27 cellular contexts compared by ENCODE assay signal in genomic region chr13:95262837-95263381, GRCh38.
"Had no signal": no experiment of that assay in that cellular context is flagged by ENCODE, and none has a peak within 500 bp of the region (broad histone marks: within the 10 kb centered on the region; RNA-seq: fewer than 3 reads in every experiment).

No MANE protein-coding gene starts in this region.

- H3K4me1 ChIP-seq: gastrocnemius medialis, neural progenitor cell, parathyroid adenoma, suprapubic skin, uterus had no signal

- DNase-seq: effector CD4-positive, alpha-beta T cell; foreskin fibroblast; gastrocnemius medialis; head of caudate nucleus; kidney; left cardiac atrium; left ventricle myocardium superior; lower lobe of right lung; naive B cell; right cardiac atrium; stimulated activated CD4-positive, alpha-beta T cell treated with anti-CD3 and anti-CD28 coated beads, Interleukin-12 subunit alpha, Interleukin-12 subunit beta, amount 100 ng/mL, for 4 hours; stimulated activated CD4-positive, alpha-beta T cell treated with anti-CD3 and anti-CD28 coated beads, Interleukin-1b, Interleukin-23, amount 100 ng/mL, for 48 hours; stimulated activated CD4-positive, alpha-beta T cell treated with anti-CD3 and anti-CD28 coated beads, Interleukin-4, amount 100 ng/mL, for 1 hour; stimulated activated CD8-positive, alpha-beta memory T cell treated with anti-CD3 and anti-CD28 coated beads, Interleukin-4, amount 100 ng/mL, for 48 hours; stimulated activated naive CD4-positive, alpha-beta T cell; stimulated activated naive CD8-positive, alpha-beta T cell treated with anti-CD3 and anti-CD28 coated beads, Interleukin-15, amount 100 ng/mL, for 72 hours; transverse colon; upper lobe of right lung; uterus had no signal

- H3K9ac ChIP-seq: neural progenitor cell, parathyroid adenoma had no signal

- ATAC-seq: gastrocnemius medialis; left cardiac atrium; left ventricle myocardium superior; lower lobe of right lung; natural killer cell treated with Interleukin-12 subunit alpha and Interleukin-12 subunit beta and Interleukin-15 and Interleukin-18, amount 100 ng/mL, for 72 hours; right cardiac atrium; stimulated activated naive CD8-positive, alpha-beta T cell treated with anti-CD3 and anti-CD28 coated beads, Interleukin-15, amount 100 ng/mL, for 72 hours; upper lobe of right lung had no signal

- H3K36me3 ChIP-seq: gastrocnemius medialis, lower lobe of right lung, neural progenitor cell, prostate gland, suprapubic skin, transverse colon, upper lobe of right lung, uterus had no signal

- H3K4me3 ChIP-seq: coronary artery, gastrocnemius medialis, hepatocyte, lower lobe of right lung, neural progenitor cell, prostate gland, smooth muscle cell, suprapubic skin, transverse colon, upper lobe of right lung, uterus had no signal

- H3K27me3 ChIP-seq: gastrocnemius medialis, hepatocyte, neural progenitor cell, suprapubic skin, transverse colon, upper lobe of right lung, uterus had no signal

- H2AFZ ChIP-seq: hepatocyte, neural progenitor cell, parathyroid adenoma had no signal

- H3K4me2 ChIP-seq: hepatocyte, neural progenitor cell, smooth muscle cell had no signal

- H3K27ac ChIP-seq: coronary artery, gastrocnemius medialis, hepatocyte, lower lobe of right lung, neural progenitor cell, parathyroid adenoma, prostate gland, suprapubic skin, transverse colon, upper lobe of right lung, uterus had no signal

- FAIRE-seq: kidney had no signal

- H3K9me3 ChIP-seq: gastrocnemius medialis, lower lobe of right lung, prostate gland, suprapubic skin, transverse colon, upper lobe of right lung, uterus had no signal
